In genomic region chr7:37224746-37225145, GRCh38 we compare ENCODE assay signal across 12 cellular contexts.
DNase-seq lines count a peak whose midpoint lies in the region; ATAC-seq and TF ChIP-seq lines count a peak whose summit lies in the region.
"Had no signal": no experiment of that assay in that cellular context is flagged by ENCODE, and none has a peak within 500 bp of the region (broad histone marks: within the 10 kb centered on the region; RNA-seq: fewer than 3 reads in every experiment).

No MANE protein-coding gene starts in this region.

- no peaks in the 10 kb centered on the region for H3K27me3 Mint-ChIP-seq in activated CD4-positive, alpha-beta T cell treated with anti-CD3 and anti-CD28 coated beads, Interleukin-2, amount 10 ng/mL, durations not matched to agents 24 days and 14 days
- H3K27me3 Mint-ChIP-seq in activated T-helper 17 cell treated with anti-CD3 and anti-CD28 coated beads, Interleukin-2, amount 50 U/mL, for 72 hours: no peaks in the 10 kb centered on the region
- no peaks in the 10 kb centered on the region for H3K27me3 Mint-ChIP-seq in progenitor cell of endocrine pancreas
- H3K27me3 Mint-ChIP-seq in T-helper 17 cell: no peaks in the 10 kb centered on the region

- no peak for TF ChIP-seq EP300 in stomach (IDR thresholded peaks at IDR 0.05)

- no peak for ATAC-seq in activated T-helper 17 cell treated with anti-CD3 and anti-CD28 coated beads, Interleukin-2, amount 50 U/mL, for 72 hours (replicated peaks)
- ATAC-seq in T-helper 17 cell: no peak

- peaks cover 4% of the 10 kb centered on the region for H3K4me1 Mint-ChIP-seq in activated CD4-positive, alpha-beta T cell treated with anti-CD3 and anti-CD28 coated beads, Interleukin-2, amount 10 ng/mL, durations not matched to agents 24 days and 14 days
- peaks cover 5% of the 10 kb centered on the region for H3K4me1 Mint-ChIP-seq in activated T-helper 17 cell treated with anti-CD3 and anti-CD28 coated beads, Interleukin-2, amount 50 U/mL, for 72 hours
- peaks cover 9% of the 10 kb centered on the region for H3K4me1 Mint-ChIP-seq in progenitor cell of endocrine pancreas (ENCODE audit: low read depth)
- H3K4me1 Mint-ChIP-seq in T-helper 17 cell: peaks cover 12% of the 10 kb centered on the region
- H3K4me1 Mint-ChIP-seq: CD14-positive monocyte had no signal

- H3K9me3 ChIP-seq in stomach (no peaks in the 10 kb centered on the region), T-helper 17 cell (ENCODE audit: control insufficient read depth, low read length, poor library complexity, severe bottlenecking) (no peaks in the 10 kb centered on the region)

- peaks cover 0 to 15% (median 7%) of the 10 kb centered on the region in 4 donors for H3K36me3 ChIP-seq in stomach

- no peaks in the 10 kb centered on the region for H3K4me1 ChIP-seq in stomach

- TF ChIP-seq POLR2A in stomach (IDR thresholded peaks at IDR 0.05): no peak

- H3K27ac Mint-ChIP-seq in activated CD4-positive, alpha-beta T cell treated with anti-CD3 and anti-CD28 coated beads, Interleukin-2, amount 10 ng/mL, durations not matched to agents 24 days and 14 days: no peak overlapping the region
- peak overlapping the region; percentile 44 for H3K27ac Mint-ChIP-seq in activated T-helper 17 cell treated with anti-CD3 and anti-CD28 coated beads, Interleukin-2, amount 50 U/mL, for 72 hours
- H3K27ac Mint-ChIP-seq in progenitor cell of endocrine pancreas: peak overlapping the region; percentile 47
- H3K27ac Mint-ChIP-seq in T-helper 17 cell: no peak overlapping the region

- intact Hi-C loops in activated CD4-positive, alpha-beta T cell treated with anti-CD3 and anti-CD28 coated beads, Interleukin-2, amount 10 ng/mL, durations not matched to agents 24 days and 14 days (cut with micrococcal nuclease): no loop called here
- intact Hi-C loops in stomach (cut with DNase I; ENCODE audit: low total_unique reads): no loop called here

- WGBS in stomach, 5 donors: 84 to 92% (median 91%) methylated on average over 10 of the region's 10 CpGs

- H3K4me3 ChIP-seq in stomach: no peak overlapping the region

- H3K36me3 Mint-ChIP-seq in activated CD4-positive, alpha-beta T cell treated with anti-CD3 and anti-CD28 coated beads, Interleukin-2, amount 10 ng/mL, durations not matched to agents 24 days and 14 days (ENCODE audit: low read depth): peaks cover 33% of the 10 kb centered on the region
- H3K36me3 Mint-ChIP-seq in activated T-helper 17 cell treated with anti-CD3 and anti-CD28 coated beads, Interleukin-2, amount 50 U/mL, for 72 hours (ENCODE audit: low read depth): peaks cover 82% of the 10 kb centered on the region
- peaks cover 12% of the 10 kb centered on the region for H3K36me3 Mint-ChIP-seq in progenitor cell of endocrine pancreas (ENCODE audit: insufficient read depth)
- H3K36me3 Mint-ChIP-seq in T-helper 17 cell (ENCODE audit: low read depth): no peaks in the 10 kb centered on the region

- H3K27ac ChIP-seq in stomach: no peak overlapping the region
- H3K27ac ChIP-seq: 22Rv1 had no signal

- H3K4me3 Mint-ChIP-seq in activated CD4-positive, alpha-beta T cell treated with anti-CD3 and anti-CD28 coated beads, Interleukin-2, amount 10 ng/mL, durations not matched to agents 24 days and 14 days: no peak overlapping the region
- H3K4me3 Mint-ChIP-seq in activated T-helper 17 cell treated with anti-CD3 and anti-CD28 coated beads, Interleukin-2, amount 50 U/mL, for 72 hours: no peak overlapping the region
- H3K4me3 Mint-ChIP-seq in progenitor cell of endocrine pancreas (ENCODE audit: low read depth): no peak overlapping the region
- H3K4me3 Mint-ChIP-seq in T-helper 17 cell: no peak overlapping the region
- H3K4me3 Mint-ChIP-seq: CD14-positive monocyte had no signal

- no peaks in the 10 kb centered on the region for H3K9me3 Mint-ChIP-seq in activated CD4-positive, alpha-beta T cell treated with anti-CD3 and anti-CD28 coated beads, Interleukin-2, amount 10 ng/mL, durations not matched to agents 24 days and 14 days
- no peaks in the 10 kb centered on the region for H3K9me3 Mint-ChIP-seq in activated T-helper 17 cell treated with anti-CD3 and anti-CD28 coated beads, Interleukin-2, amount 50 U/mL, for 72 hours
- no peaks in the 10 kb centered on the region for H3K9me3 Mint-ChIP-seq in progenitor cell of endocrine pancreas (ENCODE audit: low read depth)
- H3K9me3 Mint-ChIP-seq: CD14-positive monocyte had no signal

- DNase-seq in activated CD4-positive, alpha-beta T cell treated with anti-CD3 and anti-CD28 coated beads, Interleukin-2, amount 10 ng/mL, durations not matched to agents 24 days and 14 days: peak; percentile 48
- no peak for DNase-seq in activated CD4-positive, alpha-beta T cell treated with anti-CD3 and anti-CD28 coated beads for 48 hours
- DNase-seq in progenitor cell of endocrine pancreas (ENCODE audit: low spot score, unreplicated experiment) (no peak), stomach (no peak), NCI-H2227 treated with DMSO at 0.1 percent for 48 hours (lab: John Stamatoyannopoulos, UW) (no peak), T-helper 17 cell (no peak)
- DNase-seq: DMS53, GF-D8, IMR-90 had no signal

- no peaks in the 10 kb centered on the region for H3K27me3 ChIP-seq in stomach

- no peak for TF ChIP-seq CTCF in progenitor cell of endocrine pancreas (IDR thresholded peaks at IDR 0.05; ENCODE audit: unreplicated experiment)
- no peak for TF ChIP-seq CTCF in stomach (IDR thresholded peaks at IDR 0.05)

Comparison
In these comparisons a context has a peak if more than half of its experiments do, and no peak if none do; other contexts are left out.
1. H3K27ac Mint-ChIP-seq: peak in activated T-helper 17 cell treated with anti-CD3 and anti-CD28 coated beads, Interleukin-2, amount 50 U/mL, for 72 hours (single experiment) and progenitor cell of endocrine pancreas (single experiment); none in activated CD4-positive, alpha-beta T cell treated with anti-CD3 and anti-CD28 coated beads, Interleukin-2, amount 10 ng/mL, durations not matched to agents 24 days and 14 days (single experiment) and T-helper 17 cell (single experiment).